Comparison of ENCODE assay signal across 8 cellular contexts in the genomic region with DNA sequence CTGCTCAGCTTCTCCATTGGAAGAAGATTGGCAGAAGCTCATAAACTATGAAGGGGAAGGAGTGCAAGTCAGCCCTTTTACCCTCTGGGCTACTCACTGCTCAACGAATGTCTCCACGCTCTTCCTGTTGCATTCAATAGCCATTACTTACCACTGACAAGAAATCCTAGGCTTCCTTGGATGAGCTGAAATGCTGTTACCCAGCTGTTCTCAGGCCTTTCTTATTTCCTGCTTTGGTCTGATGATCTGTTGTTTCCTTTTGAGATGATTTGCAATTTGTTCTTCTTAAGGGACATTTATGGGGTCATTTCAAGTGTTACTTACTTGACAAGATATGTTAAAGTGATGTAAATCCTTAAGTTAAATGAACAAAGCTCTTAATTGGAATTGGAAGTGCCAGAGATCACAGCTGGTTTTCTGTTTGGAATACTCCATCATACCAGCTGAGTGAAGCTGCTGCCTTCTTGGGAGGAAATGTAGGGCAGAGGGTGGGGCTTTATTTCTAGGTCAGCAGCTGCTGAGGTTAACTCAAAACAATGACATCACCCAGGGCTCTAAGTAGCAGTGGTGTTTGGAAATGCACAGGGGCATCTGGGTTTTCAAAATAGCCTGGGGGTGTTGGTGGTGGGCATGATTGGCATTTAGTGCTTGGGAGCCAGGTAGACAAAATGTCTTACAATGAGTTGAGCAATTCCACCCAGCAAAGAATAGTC.
A peak's percentile ranks its signal among the peaks of the same experiment; 100 is the strongest.
DNase-seq lines count a peak whose midpoint lies in the region; ATAC-seq and TF ChIP-seq lines count a peak whose summit lies in the region.

No MANE protein-coding gene starts in this region.

- peak; percentile 92 to 93 for ATAC-seq in natural killer cell treated with Interleukin-12 subunit alpha and Interleukin-12 subunit beta and Interleukin-15 and Interleukin-18, amount 100 ng/mL, for 72 hours
- ATAC-seq in HG02938 (IDR thresholded peaks at IDR 0.05; ENCODE audit: unreplicated experiment) (no peak), HG03095 (IDR thresholded peaks at IDR 0.05; ENCODE audit: unreplicated experiment) (no peak)

- peak; percentile 37 for DNase-seq in Caki2 (ENCODE audit: low read depth)
- DNase-seq in endothelial cell (ENCODE audit: low spot score), result peak; percentile 20
- peak; percentile 71 for DNase-seq in natural killer cell treated with Interleukin-12 subunit alpha and Interleukin-12 subunit beta and Interleukin-15 and Interleukin-18, amount 100 ng/mL, for 72 hours (ENCODE audit: low spot score)
- no peak for DNase-seq in DMS 273 treated with DMSO at 0.1 percent for 48 hours (lab: John Stamatoyannopoulos, UW)
- DNase-seq in NCI-H128 (lab: John Stamatoyannopoulos, UW; ENCODE audit: unreplicated experiment), result no peak

- in situ Hi-C loops in Caki2 (cut with HindIII; ENCODE audit: low pct_unique_long_range_greater_than_20kb, low sequenced_read_pairs), result no loop called here

- no peak for TF ChIP-seq CTCF in endothelial cell (IDR thresholded peaks at IDR 0.05; ENCODE audit: unreplicated experiment)

- H3K4me1 Mint-ChIP-seq in T-helper 1 cell treated with Interleukin-12 subunit alpha and Interleukin-12 subunit beta and Interleukin-4 antibody, amounts not matched to agents 30 μg/mL and 1 μg/mL, for 36 hours (ENCODE audit: low read depth), result peaks cover 30% of the 10 kb centered on the region
- H3K4me1 Mint-ChIP-seq in endothelial cell (ENCODE audit: unreplicated experiment), result peaks cover 29% of the 10 kb centered on the region
- H3K4me1 Mint-ChIP-seq in natural killer cell treated with Interleukin-12 subunit alpha and Interleukin-12 subunit beta and Interleukin-15 and Interleukin-18, amount 100 ng/mL, for 72 hours (ENCODE audit: low read depth in 2 of 2), result peaks cover 18 to 26% of the 10 kb centered on the region in 2 donors

- peak overlapping the region; percentile 71 for H3K4me3 Mint-ChIP-seq in T-helper 1 cell treated with Interleukin-12 subunit alpha and Interleukin-12 subunit beta and Interleukin-4 antibody, amounts not matched to agents 30 μg/mL and 1 μg/mL, for 36 hours
- no peak overlapping the region for H3K4me3 Mint-ChIP-seq in endothelial cell (ENCODE audit: unreplicated experiment)
- H3K4me3 Mint-ChIP-seq in natural killer cell treated with Interleukin-12 subunit alpha and Interleukin-12 subunit beta and Interleukin-15 and Interleukin-18, amount 100 ng/mL, for 72 hours, result peak overlapping the region; percentile 81

- H3K27ac Mint-ChIP-seq in T-helper 1 cell treated with Interleukin-12 subunit alpha and Interleukin-12 subunit beta and Interleukin-4 antibody, amounts not matched to agents 30 μg/mL and 1 μg/mL, for 36 hours, result peak overlapping the region; percentile 96
- H3K27ac Mint-ChIP-seq in endothelial cell (ENCODE audit: unreplicated experiment), result peak overlapping the region; percentile 96
- peak overlapping the region; percentile 96 for H3K27ac Mint-ChIP-seq in natural killer cell treated with Interleukin-12 subunit alpha and Interleukin-12 subunit beta and Interleukin-15 and Interleukin-18, amount 100 ng/mL, for 72 hours

- H3K9me3 Mint-ChIP-seq in T-helper 1 cell treated with Interleukin-12 subunit alpha and Interleukin-12 subunit beta and Interleukin-4 antibody, amounts not matched to agents 30 μg/mL and 1 μg/mL, for 36 hours, result no peaks in the 10 kb centered on the region
- no peaks in the 10 kb centered on the region for H3K9me3 Mint-ChIP-seq in endothelial cell (ENCODE audit: unreplicated experiment)
- H3K9me3 Mint-ChIP-seq in natural killer cell treated with Interleukin-12 subunit alpha and Interleukin-12 subunit beta and Interleukin-15 and Interleukin-18, amount 100 ng/mL, for 72 hours, result no peaks in the 10 kb centered on the region

- peaks cover 12% of the 10 kb centered on the region for H3K36me3 Mint-ChIP-seq in T-helper 1 cell treated with Interleukin-12 subunit alpha and Interleukin-12 subunit beta and Interleukin-4 antibody, amounts not matched to agents 30 μg/mL and 1 μg/mL, for 36 hours (ENCODE audit: low read depth)
- H3K36me3 Mint-ChIP-seq in endothelial cell (ENCODE audit: low read depth, unreplicated experiment), result no peaks in the 10 kb centered on the region
- H3K36me3 Mint-ChIP-seq in natural killer cell treated with Interleukin-12 subunit alpha and Interleukin-12 subunit beta and Interleukin-15 and Interleukin-18, amount 100 ng/mL, for 72 hours, result no peaks in the 10 kb centered on the region

- H3K27me3 Mint-ChIP-seq in T-helper 1 cell treated with Interleukin-12 subunit alpha and Interleukin-12 subunit beta and Interleukin-4 antibody, amounts not matched to agents 30 μg/mL and 1 μg/mL, for 36 hours (ENCODE audit: low read depth), result no peaks in the 10 kb centered on the region
- H3K27me3 Mint-ChIP-seq in endothelial cell (ENCODE audit: unreplicated experiment), result no peaks in the 10 kb centered on the region
- no peaks in the 10 kb centered on the region for H3K27me3 Mint-ChIP-seq in natural killer cell treated with Interleukin-12 subunit alpha and Interleukin-12 subunit beta and Interleukin-15 and Interleukin-18, amount 100 ng/mL, for 72 hours

Comparison
In these comparisons a context has a peak if more than half of its experiments do, and no peak if none do; other contexts are left out.
1. DNase-seq: peak in Caki2 (single experiment), endothelial cell (single experiment) and natural killer cell treated with Interleukin-12 subunit alpha and Interleukin-12 subunit beta and Interleukin-15 and Interleukin-18, amount 100 ng/mL, for 72 hours (single experiment); none in DMS 273 treated with DMSO at 0.1 percent for 48 hours (single experiment) and NCI-H128 (single experiment).
2. ATAC-seq: peak in natural killer cell treated with Interleukin-12 subunit alpha and Interleukin-12 subunit beta and Interleukin-15 and Interleukin-18, amount 100 ng/mL, for 72 hours (2 of 2); none in HG02938 (single experiment) and HG03095 (single experiment).
3. Peak in every context shown above with its lines, with median percentiles within 50 percentile points of each other: H3K27ac Mint-ChIP-seq.